ENCODE assay signal across 7 cellular contexts in genomic region chr13:52743569-52743968, GRCh38.
"Had no signal": no experiment of that assay in that cellular context is flagged by ENCODE, and none has a peak within 500 bp of the region (broad histone marks: within the 10 kb centered on the region; RNA-seq: fewer than 3 reads in every experiment).

No MANE protein-coding gene starts in this region.

- H3K27ac ChIP-seq: GM23248, KMS-11 had no signal

- H3K4me3 Mint-ChIP-seq: IgD-negative memory B cell had no signal

- H3K9me3 ChIP-seq: HAP-1 had no signal

- DNase-seq: GM23248, GOT3, H7, KBM-7 had no signal

- H3K36me3 ChIP-seq: HAP-1 had no signal

- H3K4me3 ChIP-seq: GM23248, HAP-1 had no signal
